In genomic region chr5:168165977-168166376, GRCh38 we compare ENCODE assay signal across 19 cellular contexts.
"Had no signal": no experiment of that assay in that cellular context is flagged by ENCODE, and none has a peak within 500 bp of the region (broad histone marks: within the 10 kb centered on the region; RNA-seq: fewer than 3 reads in every experiment).

No MANE protein-coding gene starts in this region.

- H3K9me3 ChIP-seq: body of pancreas, esophagus squamous epithelium, tibial nerve, vagina had no signal

- FAIRE-seq: endothelial cell of umbilical vein, TTC549 had no signal

- H3K4me1 ChIP-seq: vagina had no signal

- H3K4me3 ChIP-seq: body of pancreas, esophagus squamous epithelium, skin epidermis, tibial nerve, vagina had no signal

- H3K27me3 ChIP-seq: body of pancreas, esophagus squamous epithelium, tibial nerve, vagina had no signal

- DNase-seq: activated B cell treated with CpG ODN at 0.5 μM for 24 hours; activated CD4-positive, alpha-beta T cell treated with anti-CD3 and anti-CD28 coated beads, Interleukin-2, amount 50 U/mL, for 1 hour; activated CD8-positive, alpha-beta memory T cell treated with anti-CD3 and anti-CD28 coated beads for 24 hours; activated naive CD8-positive, alpha-beta T cell treated with anti-CD3 and anti-CD28 coated beads for 36 hours; cortex of kidney; effector CD4-positive, alpha-beta T cell; esophagus squamous epithelium; left cardiac atrium; naive thymus-derived CD8-positive, alpha-beta T cell; right cardiac atrium; stimulated activated CD4-positive, alpha-beta T cell treated with anti-CD3 and anti-CD28 coated beads, Interleukin-15, amount 100 ng/mL, for 24 hours; stimulated activated CD4-positive, alpha-beta T cell treated with anti-CD3 and anti-CD28 coated beads, Interleukin-4, amount 100 ng/mL, for 1 hour; stimulated activated naive B cell treated with anti-CD40 and anti-IgM and Interleukin-4, amounts not matched to agents 10 μg/mL and 1 μg/mL and 100 μg/mL, for 72 hours had no signal

- H3K36me3 ChIP-seq: esophagus squamous epithelium, tibial nerve, vagina had no signal
